ENCODE assay signal across 29 cellular contexts in the genomic region with DNA sequence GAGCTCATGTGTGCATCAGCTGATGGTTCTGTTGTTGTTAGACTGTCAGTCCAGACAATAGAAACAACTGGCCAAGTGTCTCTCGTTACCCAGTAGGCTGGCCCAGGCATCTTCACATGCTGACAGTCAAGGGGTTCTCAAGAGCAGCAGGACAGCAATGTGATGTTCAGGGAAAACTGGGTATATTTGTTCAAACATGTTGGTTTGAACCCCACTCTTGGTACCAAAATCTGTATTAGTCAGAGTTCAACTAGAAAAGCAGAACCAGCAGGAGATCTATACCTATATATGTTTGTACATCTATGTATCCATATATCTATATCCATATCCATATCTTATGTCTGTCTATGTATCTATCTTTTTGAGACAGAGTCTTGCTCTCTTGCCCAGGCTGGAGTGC.
"Had no signal": no experiment of that assay in that cellular context is flagged by ENCODE, and none has a peak within 500 bp of the region (broad histone marks: within the 10 kb centered on the region; RNA-seq: fewer than 3 reads in every experiment).

No MANE protein-coding gene starts in this region.

- H3K27me3 ChIP-seq: neural progenitor cell, ovary, spleen, suprapubic skin, testis, tibial artery, transverse colon, upper lobe of left lung, vagina had no signal

- H3K4me2 ChIP-seq: neural progenitor cell, smooth muscle cell had no signal

- H3K4me1 ChIP-seq: parathyroid adenoma, psoas muscle, tibial artery, transverse colon had no signal

- H3K9ac ChIP-seq: neural progenitor cell, parathyroid adenoma had no signal

- H3K27ac ChIP-seq: neural progenitor cell, ovary, parathyroid adenoma, psoas muscle, skin epidermis, suprapubic skin, testis, tibial artery, transverse colon, upper lobe of left lung, vagina had no signal

- H3K36me3 ChIP-seq: neural progenitor cell, ovary, spleen, suprapubic skin, tibial artery, transverse colon, upper lobe of left lung, vagina had no signal

- DNase-seq: natural killer cell; occipital lobe; ovary; posterior cingulate gyrus; psoas muscle; right cardiac atrium; spleen; stimulated activated CD4-positive, alpha-beta T cell treated with anti-CD3 and anti-CD28 coated beads, Interleukin-12 subunit alpha, Interleukin-12 subunit beta, amount 100 ng/mL, for 4 hours; stimulated activated CD4-positive, alpha-beta T cell treated with anti-CD3 and anti-CD28 coated beads, Interleukin-1b, Interleukin-23, amount 100 ng/mL, for 48 hours; stimulated activated CD4-positive, alpha-beta T cell treated with anti-CD3 and anti-CD28 coated beads, Interleukin-4, amount 100 ng/mL, for 1 hour; stimulated activated CD4-positive, alpha-beta T cell treated with anti-CD3 and anti-CD28 coated beads, Interleukin-4, amount 100 ng/mL, for 4 hours; stimulated activated CD8-positive, alpha-beta memory T cell treated with anti-CD3 and anti-CD28 coated beads, Interleukin-4, amount 100 ng/mL, for 48 hours; stimulated activated naive CD4-positive, alpha-beta T cell; stimulated activated naive CD8-positive, alpha-beta T cell treated with anti-CD3 and anti-CD28 coated beads, Interleukin-15, amount 100 ng/mL, for 72 hours; stimulated activated naive CD8-positive, alpha-beta T cell treated with anti-CD3 and anti-CD28 coated beads, Interleukin-15, Interleukin-2, amounts not matched to agents 100 U/mL and 50 U/mL, for 24 hours; substantia nigra; testis; tibial artery; transverse colon; upper lobe of left lung had no signal

- H3K4me3 ChIP-seq: neural progenitor cell, ovary, psoas muscle, skin epidermis, smooth muscle cell, spleen, suprapubic skin, testis, tibial artery, transverse colon, upper lobe of left lung, vagina had no signal

- ATAC-seq: natural killer cell; psoas muscle; right cardiac atrium; sciatic nerve; stimulated activated memory B cell treated with anti-CD40 and anti-IgM and Interleukin-4, amounts not matched to agents 10 μg/mL and 1 μg/mL and 100 μg/mL, for 72 hours; stimulated activated naive CD8-positive, alpha-beta T cell treated with anti-CD3 and anti-CD28 coated beads, Interleukin-15, amount 100 ng/mL, for 72 hours; stimulated activated naive CD8-positive, alpha-beta T cell treated with anti-CD3 and anti-CD28 coated beads, Interleukin-15, Interleukin-2, amounts not matched to agents 100 U/mL and 50 U/mL, for 24 hours had no signal

- H2AFZ ChIP-seq: neural progenitor cell, parathyroid adenoma had no signal

- FAIRE-seq: urothelium cell line had no signal

- H3K9me3 ChIP-seq: ovary, psoas muscle, suprapubic skin, testis, tibial artery, transverse colon, upper lobe of left lung, vagina had no signal

- H3K79me2 ChIP-seq: parathyroid adenoma had no signal
